13 cellular contexts compared by ENCODE assay signal in the genomic region with DNA sequence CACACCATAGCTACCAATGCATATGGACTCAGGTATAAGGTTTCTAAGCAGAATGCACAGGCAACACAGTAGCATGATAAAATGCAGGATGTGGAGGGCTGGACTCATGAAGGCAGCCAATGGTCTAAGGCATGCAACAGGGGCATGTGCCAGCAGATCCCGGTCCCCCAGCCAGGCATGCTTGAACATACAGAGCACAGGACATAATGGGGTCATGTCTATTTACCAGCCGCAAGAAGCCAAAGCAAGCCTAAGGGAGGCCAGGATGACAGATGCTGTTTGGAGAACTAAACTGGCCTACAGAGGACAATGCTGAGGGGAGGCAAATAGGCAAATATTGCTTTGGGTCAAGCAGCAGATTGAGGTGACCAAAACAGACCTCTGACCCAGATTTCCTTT.
DNase-seq lines count a peak whose midpoint lies in the region; ATAC-seq, FAIRE-seq and TF ChIP-seq lines count a peak whose summit lies in the region.
"Had no signal": no experiment of that assay in that cellular context is flagged by ENCODE, and none has a peak within 500 bp of the region (broad histone marks: within the 10 kb centered on the region; RNA-seq: fewer than 3 reads in every experiment).

No MANE protein-coding gene starts in this region.

- intact Hi-C loops in heart left ventricle (cut with DNase I) = no loop called here
- intact Hi-C loops in pancreas (cut with DNase I) = no loop called here
- intact Hi-C loops in upper lobe of right lung (cut with DNase I) = no loop called here

- no peak for TF ChIP-seq POLR2A in heart left ventricle (IDR thresholded peaks at IDR 0.05)

- in situ Hi-C loops in GM23248 (cut with MboI) = no loop called here

- H3K4me3 ChIP-seq in bronchial epithelial cell (ENCODE audit: low read depth, low read length) = no peak overlapping the region
- no peak overlapping the region for H3K4me3 ChIP-seq in heart left ventricle
- no peak overlapping the region for H3K4me3 ChIP-seq in pancreas
- no peak overlapping the region for H3K4me3 ChIP-seq in upper lobe of right lung
- no peak overlapping the region for H3K4me3 ChIP-seq in GM23248
- H3K4me3 ChIP-seq: SJSA1 had no signal

- H3K79me2 ChIP-seq in GM23248 (ENCODE audit: insufficient read depth) = no peaks in the 10 kb centered on the region

- H3K27ac ChIP-seq in heart left ventricle (peak overlapping the region in 8 of 12 donors; percentile 6 to 71 (median 25)), pancreas (peak overlapping the region in 3 of 4 donors; percentile 3 to 23 (median 12)), upper lobe of right lung (peak overlapping the region; percentile 51), GM23248 (no peak overlapping the region)
- H3K27ac ChIP-seq: SJSA1 had no signal

- no peak overlapping the region for H3K4me2 ChIP-seq in GM23248 (ENCODE audit: unreplicated experiment)

- no peak overlapping the region for H3K9ac ChIP-seq in GM23248

- H3K4me1 ChIP-seq in heart left ventricle = peaks cover 0 to 64% (median 26%) of the 10 kb centered on the region in 12 donors
- peaks cover 13 to 19% (median 14%) of the 10 kb centered on the region in 3 donors for H3K4me1 ChIP-seq in pancreas
- peaks cover 25% of the 10 kb centered on the region for H3K4me1 ChIP-seq in upper lobe of right lung
- H3K4me1 ChIP-seq in GM23248 (ENCODE audit: insufficient read depth) = no peaks in the 10 kb centered on the region; the same call in 1 of the 2 replicates

- no peaks in the 10 kb centered on the region for H3K27me3 ChIP-seq in bronchial epithelial cell (ENCODE audit: control insufficient read depth, insufficient read depth, low read length)
- no peaks in the 10 kb centered on the region for H3K27me3 ChIP-seq in heart left ventricle
- H3K27me3 ChIP-seq in pancreas = no peaks in the 10 kb centered on the region
- H3K27me3 ChIP-seq in upper lobe of right lung = no peaks in the 10 kb centered on the region
- 0 out of 2 replicates have a peak, but pooled peaks cover 4% of the 10 kb centered on the region for H3K27me3 ChIP-seq in GM23248 (replicated peaks; ENCODE audit: insufficient read depth)
- H3K27me3 ChIP-seq: SJSA1 had no signal

- TF ChIP-seq CTCF in bronchial epithelial cell (IDR thresholded peaks at IDR 0.05; ENCODE audit: insufficient read depth, low read length, severe bottlenecking) = no peak
- TF ChIP-seq CTCF in heart left ventricle (IDR thresholded peaks at IDR 0.05) = no peak
- TF ChIP-seq CTCF in pancreas (IDR thresholded peaks at IDR 0.05) = no peak
- TF ChIP-seq CTCF in upper lobe of right lung (IDR thresholded peaks at IDR 0.05) = no peak

- H3K9me3 ChIP-seq in heart left ventricle (no peaks in the 10 kb centered on the region), pancreas (no peaks in the 10 kb centered on the region), upper lobe of right lung (no peaks in the 10 kb centered on the region), GM23248 (ENCODE audit: low read depth) (no peaks in the 10 kb centered on the region)
- H3K9me3 ChIP-seq: SJSA1 had no signal

- no peaks in the 10 kb centered on the region for H4K20me1 ChIP-seq in GM23248 (ENCODE audit: insufficient read depth)

- H3F3A ChIP-seq in GM23248 (ENCODE audit: insufficient read depth) = no peaks in the 10 kb centered on the region

- 37 to 53% (median 48%) methylated on average over 2 of the region's 2 CpGs for WGBS in heart left ventricle, 4 donors
- WGBS in pancreas, 2 donors = 19 to 22% methylated on average over 2 of the region's 2 CpGs
- WGBS in GM23248 (ENCODE audit: low coverage in 1 of 2, low lambda C conversion rate in 2 of 2, missing lambda C conversion rate in 2 of 2), 2 experiments = 36 to 37% methylated on average over 2 of the region's 2 CpGs

- no peaks in the 10 kb centered on the region for H3K9me2 ChIP-seq in GM23248 (ENCODE audit: insufficient read depth)

- ATAC-seq in heart left ventricle = peak; percentile 15 to 59 (median 46)
- peak; percentile 29 to 77 (median 58) for ATAC-seq in pancreas
- no peak for ATAC-seq in upper lobe of right lung

- H3K36me3 ChIP-seq in bronchial epithelial cell (ENCODE audit: control insufficient read depth, insufficient read depth, low read length) (no peaks in the 10 kb centered on the region), heart left ventricle (peaks cover 0 to 97% (median 86%) of the 10 kb centered on the region in 9 donors), pancreas (no peaks in the 10 kb centered on the region), upper lobe of right lung (no peaks in the 10 kb centered on the region), GM23248 (ENCODE audit: low read depth) (no peaks in the 10 kb centered on the region)
- H3K36me3 ChIP-seq: SJSA1 had no signal

- DNase-seq in bronchial epithelial cell (ENCODE audit: low read depth) = peak; percentile 95
- peak in 1 of 5 donors; percentile 39 for DNase-seq in heart left ventricle
- peak in 1 of 6 donors; percentile 41 for DNase-seq in pancreas
- no peak for DNase-seq in upper lobe of right lung
- no peak for DNase-seq in OCI-M1 (lab: John Stamatoyannopoulos, UW)
- DNase-seq in GM23248 = no peak
- no peak for DNase-seq in activated CD4-positive, alpha-beta T cell treated with anti-CD3 and anti-CD28 coated beads, Interleukin-2, amount 50 U/mL, for 48 hours
- no peak for DNase-seq in NCI-H2227 (lab: John Stamatoyannopoulos, UW; ENCODE audit: unreplicated experiment)
- DNase-seq: activated B cell treated with CpG ODN at 0.5 μM for 24 hours, amygdala, NCI-H1694, NCI-H226 had no signal

- no peak overlapping the region for H2AFZ ChIP-seq in GM23248

- no peak for FAIRE-seq in bronchial epithelial cell (lab: Jason Lieb, UNC)
- no peak for FAIRE-seq in pancreas (lab: Jason Lieb, UNC)
